25 cellular contexts compared by ENCODE assay signal in genomic region chr9:122360891-122361290, GRCh38. TPM values are rescaled to one million over a fixed set of nuclear protein-coding genes. Genes with fewer than 3 reads are reported as not detected.
DNase-seq lines count a peak whose midpoint lies in the region; ATAC-seq lines count a peak whose summit lies in the region.
"Had no signal": no experiment of that assay in that cellular context is flagged by ENCODE, and none has a peak within 500 bp of the region (broad histone marks: within the 10 kb centered on the region; RNA-seq: fewer than 3 reads in every experiment).

No MANE protein-coding gene starts in this region.

- H2AFZ ChIP-seq in Karpas-422 (ENCODE audit: low read length): no peak overlapping the region
- H2AFZ ChIP-seq: GM23338 had no signal

- no peak overlapping the region for H3K9ac ChIP-seq in Karpas-422 (ENCODE audit: low read length)

- no peak overlapping the region for H3K27ac ChIP-seq in Karpas-422 (ENCODE audit: low read length)
- H3K27ac ChIP-seq: esophagus squamous epithelium, heart right ventricle, HL-60, SJCRH30 had no signal

- no peaks in the 10 kb centered on the region for H3K9me3 ChIP-seq in Karpas-422 (ENCODE audit: low read length)
- H3K9me3 ChIP-seq: BE2C, esophagus squamous epithelium, heart right ventricle, SJCRH30 had no signal

- H3K4me3 ChIP-seq in Karpas-422 (ENCODE audit: low read length): no peak overlapping the region
- H3K4me3 ChIP-seq: esophagus squamous epithelium, GM23338, heart right ventricle, SJCRH30 had no signal

- no peaks in the 10 kb centered on the region for H4K20me1 ChIP-seq in Karpas-422 (ENCODE audit: insufficient read depth, low read depth, low read length)

- DNase-seq in AG20443 (ENCODE audit: low spot score): peak; percentile 68
- peak; percentile 27 for DNase-seq in HT1080 (ENCODE audit: low read depth)
- peak; percentile 54 for DNase-seq in astrocyte of the hippocampus (ENCODE audit: low read depth, low spot score)
- peak; percentile 22 for DNase-seq in renal cortical epithelial cell (ENCODE audit: low read depth)
- no peak for DNase-seq in RKO (ENCODE audit: low spot score)
- DNase-seq in Karpas-422: no peak
- no peak for DNase-seq in stimulated activated CD4-positive, alpha-beta T cell treated with anti-CD3 and anti-CD28 coated beads, Interleukin-2, amount 100 ng/mL, for 48 hours
- DNase-seq: activated CD4-positive, alpha-beta T cell treated with anti-CD3 and anti-CD28 coated beads for 1 hour; activated CD8-positive, alpha-beta memory T cell treated with anti-CD3 and anti-CD28 coated beads, Interleukin-2, amount 50 U/mL, for 48 hours; activated naive CD4-positive, alpha-beta T cell; BE2C; esophagus squamous epithelium; heart right ventricle; islet precursor cell; mesenchymal stem cell; NCI-H1048; NCI-H2081; NCI-H524; nephron progenitor cell; retina; SJCRH30; T-helper 9 cell had no signal

- no peaks in the 10 kb centered on the region for H3K27me3 ChIP-seq in Karpas-422 (ENCODE audit: low read length)
- H3K27me3 ChIP-seq: BE2C, esophagus squamous epithelium, SJCRH30 had no signal

- no peaks in the 10 kb centered on the region for H3K36me3 ChIP-seq in Karpas-422 (ENCODE audit: insufficient read depth, low read length)
- H3K36me3 ChIP-seq: BE2C, esophagus squamous epithelium, heart right ventricle, SJCRH30 had no signal

- no peak for ATAC-seq in GM21723 (IDR thresholded peaks at IDR 0.05; ENCODE audit: unreplicated experiment)
- ATAC-seq: GM23338, heart right ventricle had no signal

- H3K4me2 ChIP-seq in Karpas-422 (ENCODE audit: low read depth, low read length, poor library complexity, severe bottlenecking): no peak overlapping the region
- H3K4me2 ChIP-seq: GM23338 had no signal

- H3K4me1 ChIP-seq in Karpas-422 (ENCODE audit: low read length): no peaks in the 10 kb centered on the region
- H3K4me1 ChIP-seq: BE2C, SJCRH30 had no signal

- H3K79me2 ChIP-seq in Karpas-422 (ENCODE audit: low read length): no peaks in the 10 kb centered on the region

- no peaks in the 10 kb centered on the region for H3K9me2 ChIP-seq in Karpas-422 (replicated peaks; ENCODE audit: insufficient read depth, low read length)

RNA-seq across cellular contexts. Expression of gene PTGS1, which starts 9.9 kb away (rescaled TPM):
- 0.07 and 0.24 TPM in 2 replicates for total RNA-seq in HT1080 (2014; rRNA removed; shearing (Covaris generic))
- 0.29 and 0.46 TPM in 2 replicates for polyA plus RNA-seq in HT1080 (2015; cell fraction: cytosol; rRNA removed)
- 0.59 and 0.63 TPM in 2 replicates for polyA plus RNA-seq in HT1080 (2015; cell fraction: nucleus; rRNA removed)
- total RNA-seq in renal cortical epithelial cell: 1.9 and 2.4 TPM in 2 replicates
- total RNA-seq in Karpas-422 (2014; rRNA removed; shearing (Covaris generic); ENCODE audit: low replicate concordance): 0.07 TPM in 1 of 2 replicates, not detected in the other

Comparison
In these comparisons a context has a peak if more than half of its experiments do, and no peak if none do; other contexts are left out.
1. DNase-seq: peak in AG20443 (single experiment), HT1080 (single experiment), astrocyte of the hippocampus (single experiment) and renal cortical epithelial cell (single experiment); none in RKO (single experiment), Karpas-422 (single experiment) and stimulated activated CD4-positive, alpha-beta T cell treated with anti-CD3 and anti-CD28 coated beads, Interleukin-2, amount 100 ng/mL, for 48 hours (0 of 2).